12 cellular contexts compared by ENCODE assay signal in the genomic region with DNA sequence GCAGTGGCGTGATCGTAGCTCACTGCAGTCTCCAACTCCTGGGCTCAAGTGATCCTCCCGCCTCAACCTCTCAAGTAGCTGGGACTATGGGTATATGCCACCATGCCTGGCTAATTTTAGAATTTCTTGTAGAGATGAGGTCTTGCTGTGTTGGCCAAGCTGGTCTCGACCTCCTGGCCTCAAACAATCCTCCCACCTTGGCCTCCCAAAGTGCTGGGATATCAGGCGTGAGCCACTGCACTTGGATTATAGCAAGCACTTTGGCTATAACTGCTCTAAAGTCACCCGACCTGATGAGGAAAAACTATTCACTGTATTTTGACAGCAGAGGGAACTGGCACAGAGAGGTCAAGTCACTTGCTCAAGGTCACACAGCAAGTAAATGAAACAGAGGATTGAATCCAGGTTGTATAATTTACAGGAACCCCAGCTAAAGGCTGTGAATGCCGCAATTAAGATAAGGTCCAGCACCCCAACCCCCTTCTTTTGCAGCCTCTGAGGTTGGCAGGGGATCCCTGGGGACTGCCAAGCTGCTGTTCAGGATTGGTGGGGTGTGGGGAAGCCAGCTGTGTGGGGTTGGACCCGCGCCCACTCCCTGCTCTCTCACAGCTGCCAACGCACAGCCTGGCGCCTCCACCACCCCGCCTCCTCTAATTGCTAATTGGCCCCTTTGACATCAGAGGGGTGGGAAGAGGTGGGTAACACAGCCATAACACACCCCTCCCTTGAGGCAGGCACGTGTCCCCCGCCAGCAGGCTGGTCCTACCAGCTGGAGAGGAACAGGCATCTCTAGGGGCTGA. TPM values are rescaled to one million over a fixed set of nuclear protein-coding genes. Genes with fewer than 3 reads are reported as not detected.
DNase-seq lines count a peak whose midpoint lies in the region; ATAC-seq and TF ChIP-seq lines count a peak whose summit lies in the region.
"Had no signal": no experiment of that assay in that cellular context is flagged by ENCODE, and none has a peak within 500 bp of the region (broad histone marks: within the 10 kb centered on the region; RNA-seq: fewer than 3 reads in every experiment).

No MANE protein-coding gene starts in this region.

- H3K4me1 Mint-ChIP-seq in HFFc6 (ENCODE audit: low read depth): no peaks in the 10 kb centered on the region

- no peak overlapping the region for H3K4me3 ChIP-seq in AG10803 (ENCODE audit: low read length)
- no peak overlapping the region for H3K4me3 ChIP-seq in MG63
- H3K4me3 ChIP-seq: neural progenitor cell had no signal

- no peaks in the 10 kb centered on the region for H3K36me3 ChIP-seq in MG63
- H3K36me3 ChIP-seq: neural progenitor cell had no signal

- DNase-seq in AG10803 (ENCODE audit: low read depth) (peak; percentile 12), MG63 (peak; percentile 7), NCI-H69 (lab: John Stamatoyannopoulos, UW) (peak; percentile 99), head of caudate nucleus (peak; percentile 38 to 90 (median 74)), HFFc6 (no peak)
- no peak for DNase-seq in stimulated activated CD4-positive, alpha-beta T cell treated with anti-CD3 and anti-CD28 coated beads, Interleukin-12 subunit alpha, Interleukin-12 subunit beta, amount 100 ng/mL, for 4 hours
- DNase-seq: activated gamma-delta T cell treated with Interleukin-2 at 50 U/mL for 16 hours, cortex of kidney, NCI-H187 had no signal

- no peaks in the 10 kb centered on the region for H3K9me3 Mint-ChIP-seq in HFFc6

- intact Hi-C loops in head of caudate nucleus (cut with DNase I): no loop called here

- no peaks in the 10 kb centered on the region for H3K9me3 ChIP-seq in MG63

- H3K27ac Mint-ChIP-seq in HFFc6: no peak overlapping the region
- H3K27ac Mint-ChIP-seq: neural progenitor cell had no signal

- peaks cover 13% of the 10 kb centered on the region for H3K27me3 Mint-ChIP-seq in HFFc6 (ENCODE audit: insufficient read depth)

- H3K4me3 Mint-ChIP-seq in HFFc6: no peak overlapping the region
- H3K4me3 Mint-ChIP-seq: neural progenitor cell had no signal

- TF ChIP-seq CTCF in AG10803 (conservative IDR thresholded peaks at IDR 0.05; ENCODE audit: low read length) (no peak), HFFc6 (IDR thresholded peaks at IDR 0.05) (no peak)

- H3K36me3 Mint-ChIP-seq in HFFc6 (ENCODE audit: low read depth): no peaks in the 10 kb centered on the region
- H3K36me3 Mint-ChIP-seq: neural progenitor cell had no signal

- ATAC-seq in GM18520 (IDR thresholded peaks at IDR 0.05; ENCODE audit: unreplicated experiment) (no peak), HG03139 (IDR thresholded peaks at IDR 0.05; ENCODE audit: unreplicated experiment) (no peak)

- H3K27me3 ChIP-seq in MG63: no peaks in the 10 kb centered on the region
- H3K27me3 ChIP-seq: neural progenitor cell had no signal

RNA-seq across cellular contexts. Expression of a gene that starts 6.0 kb away (rescaled TPM):
- not detected in 2 replicates for total RNA-seq in MG63 (2014; rRNA removed; shearing (Covaris generic); ENCODE audit: low replicate concordance)
- total RNA-seq in HFFc6 (2021; fragmentation: NEBNext Ultra II Directional; extraction: Animal tissue kit (Norgen Biotek cat#: 25700)): not detected

RNA-seq across cellular contexts. Expression of a gene that starts 8.2 kb away (rescaled TPM):
- not detected in 2 replicates for total RNA-seq in MG63 (2014; rRNA removed; shearing (Covaris generic); ENCODE audit: low replicate concordance)
- total RNA-seq in HFFc6 (2021; fragmentation: NEBNext Ultra II Directional; extraction: Animal tissue kit (Norgen Biotek cat#: 25700)): 10 to 100 TPM in 5 of 6 experiments, 1 to 10 TPM in 1; 9.2 to 15.2 (median 12.2) TPM

RNA-seq across cellular contexts. Expression of a gene that starts 17.1 kb away (rescaled TPM):
- not detected in 2 replicates for total RNA-seq in MG63 (2014; rRNA removed; shearing (Covaris generic); ENCODE audit: low replicate concordance)
- total RNA-seq in HFFc6 (2021; fragmentation: NEBNext Ultra II Directional; extraction: Animal tissue kit (Norgen Biotek cat#: 25700)): not detected

RNA-seq across cellular contexts. Expression of a gene that starts 42.5 kb away (rescaled TPM):
- not detected in 2 replicates for total RNA-seq in MG63 (2014; rRNA removed; shearing (Covaris generic); ENCODE audit: low replicate concordance)
- total RNA-seq in HFFc6 (2021; fragmentation: NEBNext Ultra II Directional; extraction: Animal tissue kit (Norgen Biotek cat#: 25700)): 1 to 10 TPM in 4 of 6 experiments, under 1 TPM in 2; 0.24 to 2.7 (median 1.9) TPM

RNA-seq across cellular contexts. Expression of a gene that starts 47.2 kb away (rescaled TPM):
- total RNA-seq in MG63 (2014; rRNA removed; shearing (Covaris generic); ENCODE audit: low replicate concordance): 0.52 and 4.4 TPM in 2 replicates
- 10 to 100 TPM; 11.7 to 15.0 (median 12.1) TPM for total RNA-seq in HFFc6 (2021; fragmentation: NEBNext Ultra II Directional; extraction: Animal tissue kit (Norgen Biotek cat#: 25700))

Comparison
In these comparisons a context has a peak if more than half of its experiments do, and no peak if none do; other contexts are left out.
1. DNase-seq: peak in AG10803 (single experiment), MG63 (single experiment), NCI-H69 (single experiment) and head of caudate nucleus (42 of 42); none in stimulated activated CD4-positive, alpha-beta T cell treated with anti-CD3 and anti-CD28 coated beads, Interleukin-12 subunit alpha, Interleukin-12 subunit beta, amount 100 ng/mL, for 4 hours (single experiment) and HFFc6 (single experiment).
2. RNA of a gene that starts 8.2 kb away (total RNA-seq): 9.2 to 15.2 TPM in HFFc6; not detected in MG63; every median in the first group is over 10 times any median in the second.